Comparison of ENCODE assay signal across 14 cellular contexts in genomic region chr11:117384045-117384444, GRCh38. TPM values are rescaled to one million over a fixed set of nuclear protein-coding genes. Genes with fewer than 3 reads are reported as not detected.
DNase-seq lines count a peak whose midpoint lies in the region; ATAC-seq, FAIRE-seq and TF ChIP-seq lines count a peak whose summit lies in the region.
"Had no signal": no experiment of that assay in that cellular context is flagged by ENCODE, and none has a peak within 500 bp of the region (broad histone marks: within the 10 kb centered on the region; RNA-seq: fewer than 3 reads in every experiment).

No MANE protein-coding gene starts in this region.

- dilution Hi-C loops in mammary epithelial cell (cut with HindIII; ENCODE audit: low sequenced_read_pairs) (loop anchor here (5.0 kb wide), 1 partner anchor 97 kb away; no protein-coding TSS in a partner anchor), keratinocyte (cut with MboI; ENCODE audit: extremely low pct_ligation_motif_present, low sequenced_read_pairs) (no loop called here)

- 0% methylated on average over 1 of the region's 1 CpG for WGBS in mammary epithelial cell (ENCODE audit: low coverage, missing lambda C conversion rate)

- H3K4me2 ChIP-seq in mammary epithelial cell (ENCODE audit: insufficient read depth, low read depth, low read length), result no peak overlapping the region
- H3K4me2 ChIP-seq in keratinocyte (ENCODE audit: control insufficient read depth, extremely low read depth, insufficient read depth, low read depth, low read length), result no peak overlapping the region

- H3K36me3 ChIP-seq in mammary epithelial cell (ENCODE audit: insufficient read depth, low read length) (peaks cover 14% of the 10 kb centered on the region), keratinocyte (ENCODE audit: control insufficient read depth in 2 of 2, extremely low read depth in 1 of 2, insufficient read depth in 2 of 2, low read length in 2 of 2) (peaks cover 21 to 22% of the 10 kb centered on the region in 2 experiments)

- H4K20me1 ChIP-seq in mammary epithelial cell (ENCODE audit: insufficient read depth, low read length), result no peaks in the 10 kb centered on the region
- H4K20me1 ChIP-seq in keratinocyte (ENCODE audit: control insufficient read depth, extremely low read depth, insufficient read depth, low read length), result no peaks in the 10 kb centered on the region

- no peaks in the 10 kb centered on the region for H3K9me1 ChIP-seq in keratinocyte (ENCODE audit: control insufficient read depth, extremely low read depth, insufficient read depth, low read length)

- no peak overlapping the region for H3K4me3 ChIP-seq in AG04450 (ENCODE audit: low read depth, low read length)
- no peak overlapping the region for H3K4me3 ChIP-seq in mammary epithelial cell (replicated peaks in 1 of 3; ENCODE audit: insufficient read depth in 1 of 3, low read depth in 2 of 3, low read length in 3 of 3)
- H3K4me3 ChIP-seq in keratinocyte (ENCODE audit: control insufficient read depth in 2 of 3, extremely low read depth in 1 of 3, insufficient read depth in 2 of 3, low read depth in 1 of 3, low read length in 3 of 3), result no peak overlapping the region
- H3K4me3 ChIP-seq: upper lobe of left lung had no signal

- H2AFZ ChIP-seq in mammary epithelial cell (ENCODE audit: low read depth, low read length) (no peak overlapping the region), keratinocyte (ENCODE audit: control insufficient read depth, low read length) (no peak overlapping the region)

- H3K9ac ChIP-seq in mammary epithelial cell (ENCODE audit: insufficient read depth, low read length) (no peak overlapping the region), keratinocyte (ENCODE audit: control insufficient read depth, extremely low read depth, insufficient read depth, low read length) (no peak overlapping the region)

- in situ Hi-C loops in mammary epithelial cell (cut with MboI; ENCODE audit: low sequenced_read_pairs in 2 of 2), result no loop called here

- H3K27ac ChIP-seq in AG04450 (ENCODE audit: low read depth, low read length) (peak overlapping the region; percentile 40), mammary epithelial cell (ENCODE audit: insufficient read depth, low read depth, low read length) (no peak overlapping the region), keratinocyte (ENCODE audit: control insufficient read depth, insufficient read depth, low read length) (peak overlapping the region; percentile 22)
- H3K27ac ChIP-seq: upper lobe of left lung had no signal

- H3K79me2 ChIP-seq in mammary epithelial cell (ENCODE audit: insufficient read depth, low read length) (no peaks in the 10 kb centered on the region), keratinocyte (ENCODE audit: control insufficient read depth, insufficient read depth, low read length) (no peaks in the 10 kb centered on the region)

- CTCF ChIA-PET in AG04450 (lab: Charles Lee), result interaction anchor here (0.7 to 4.0 kb wide), 2 partner anchors 42 to 641 kb away, joined by 3 to 18 read pairs; no protein-coding TSS in a partner anchor
- CTCF ChIA-PET in mammary epithelial cell (lab: Charles Lee; ENCODE audit: low non-redundant PET), result no interaction called here

- POLR2A ChIA-PET in AG04450 (lab: Yijun Ruan, JAX), result interaction anchor here (0.6 kb wide), 1 partner anchor 35 kb away, joined by 3 read pairs; no protein-coding TSS in a partner anchor

- BruUV-seq in mammary epithelial cell (replicated peaks; lab: Mats Ljungman, UMichigan), result no TSS peak

- intact Hi-C loops in mammary epithelial cell (cut with micrococcal nuclease), result no loop called here

- DNase-seq in AG04450 (ENCODE audit: low read depth, low spot score) (peak; percentile 76), HT1080 (ENCODE audit: low read depth) (peak; percentile 97), mammary epithelial cell (peak; percentile 87), keratinocyte (ENCODE audit: low read depth, low spot score) (peak; percentile 59), OCI-M2 (lab: John Stamatoyannopoulos, UW; ENCODE audit: unreplicated experiment) (no peak), NCI-H82 (lab: John Stamatoyannopoulos, UW) (no peak)
- DNase-seq: activated B cell treated with CpG ODN at 0.5 μM for 24 hours; activated T-cell treated with anti-CD3 and anti-CD28 coated beads, Interleukin-2, amount 50 U/mL, for 72 hours; cerebellar nuclear complex; KBM-7; SHP77 treated with DMSO at 0.1 percent for 48 hours; upper lobe of left lung had no signal

- H3K27me3 ChIP-seq in AG04450 (ENCODE audit: control insufficient read depth, insufficient read depth, low read length) (no peaks in the 10 kb centered on the region), mammary epithelial cell (ENCODE audit: insufficient read depth, low read length) (no peaks in the 10 kb centered on the region), keratinocyte (ENCODE audit: control insufficient read depth, extremely low read depth, insufficient read depth, low read length) (no peaks in the 10 kb centered on the region)
- H3K27me3 ChIP-seq: upper lobe of left lung had no signal

- FAIRE-seq in keratinocyte (lab: Jason Lieb, UNC), result peak; percentile 97

- ATAC-seq in GM21576 (IDR thresholded peaks at IDR 0.05; ENCODE audit: unreplicated experiment) (no peak), GM19467 (IDR thresholded peaks at IDR 0.05; ENCODE audit: unreplicated experiment) (no peak)

- no peak for TF ChIP-seq CTCF in AG04450 (IDR thresholded peaks at IDR 0.05; ENCODE audit: low read depth, low read length)
- no peak for TF ChIP-seq CTCF in mammary epithelial cell (conservative IDR thresholded peaks at IDR 0.05 in 1 of 2, IDR thresholded peaks at IDR 0.05 in 1 of 2; ENCODE audit: extremely low read depth in 1 of 2, insufficient read depth in 1 of 2, low read depth in 1 of 2, low read length in 2 of 2)
- TF ChIP-seq CTCF in keratinocyte (optimal IDR thresholded peaks at IDR 0.05 in 1 of 3, IDR thresholded peaks at IDR 0.05 in 1 of 3, conservative IDR thresholded peaks at IDR 0.05 in 1 of 3; ENCODE audit: extremely low read depth in 1 of 3, insufficient read depth in 2 of 3, low read length in 3 of 3), result no peak

- H3K9me3 ChIP-seq in AG04450 (ENCODE audit: control insufficient read depth, insufficient read depth, low read length), result no peaks in the 10 kb centered on the region
- H3K9me3 ChIP-seq in mammary epithelial cell (replicated peaks; ENCODE audit: insufficient read depth, low read length), result no peaks in the 10 kb centered on the region
- no peaks in the 10 kb centered on the region for H3K9me3 ChIP-seq in keratinocyte (ENCODE audit: control insufficient read depth, low read depth, low read length)
- H3K9me3 ChIP-seq: upper lobe of left lung had no signal

- peaks cover 14% of the 10 kb centered on the region for H3K4me1 ChIP-seq in mammary epithelial cell (ENCODE audit: insufficient read depth, low read length)
- H3K4me1 ChIP-seq in keratinocyte (ENCODE audit: control insufficient read depth, extremely low read depth, insufficient read depth, low read length), result peaks cover 20% of the 10 kb centered on the region

RNA-seq across cellular contexts. Expression of gene CEP164, which starts 56.4 kb away (rescaled TPM):
- polyA plus RNA-seq in AG04450 (2011; rRNA removed) (19.5 and 22.5 TPM in 2 replicates), mammary epithelial cell (19.2 TPM), keratinocyte (14.9 to 16.6 TPM (median 15.1 TPM) in 3 replicates)
- 32.1 and 40.8 TPM in 2 replicates for polyA minus RNA-seq in AG04450 (2011; rRNA and poly(A)+ RNA removed)
- 41.4 and 42.9 TPM in 2 replicates for total RNA-seq in HT1080 (2014; rRNA removed; shearing (Covaris generic))
- 19.0 and 25.2 TPM in 2 replicates for polyA plus RNA-seq in HT1080 (2015; cell fraction: cytosol; rRNA removed)
- 76.7 and 85.1 TPM in 2 replicates for polyA plus RNA-seq in HT1080 (2015; cell fraction: nucleus; rRNA removed)
- 10 to 100 TPM; 32.3 to 53.9 TPM for total RNA-seq in mammary epithelial cell
- polyA minus RNA-seq in mammary epithelial cell (51.7 TPM), keratinocyte (18.2 to 30.3 TPM (median 24.9 TPM) in 3 replicates)
- 13.7 TPM for polyA plus RNA-seq in keratinocyte (2011; ENCODE audit: low read depth)
- 7.7 and 9.6 TPM in 2 replicates for polyA plus RNA-seq in keratinocyte (2011; cell fraction: cytosol; rRNA removed)
- polyA plus RNA-seq in keratinocyte (2011; cell fraction: nucleus; rRNA removed), result 53.5 and 66.3 TPM in 2 replicates
- polyA plus RNA-seq in keratinocyte (2012; ENCODE audit: low replicate concordance), result 16.9 and 18.3 TPM in 2 replicates
- 11.7 TPM for polyA minus RNA-seq in keratinocyte (2011; cell fraction: cytosol; rRNA and poly(A)+ RNA removed)
- polyA minus RNA-seq in keratinocyte (2011; cell fraction: nucleus; rRNA and poly(A)+ RNA removed), result 20.0 and 32.3 TPM in 2 replicates

Comparison
In these comparisons a context has a peak if more than half of its experiments do, and no peak if none do; other contexts are left out.
1. DNase-seq: peak in AG04450 (single experiment), HT1080 (single experiment), mammary epithelial cell (single experiment) and keratinocyte (single experiment); none in OCI-M2 (single experiment) and NCI-H82 (single experiment).